8 cellular contexts compared by ENCODE assay signal in genomic region chr2:108061485-108062042, GRCh38.
"Had no signal": no experiment of that assay in that cellular context is flagged by ENCODE, and none has a peak within 500 bp of the region (broad histone marks: within the 10 kb centered on the region; RNA-seq: fewer than 3 reads in every experiment).

No MANE protein-coding gene starts in this region.

- H3K4me1 ChIP-seq: HAP-1 had no signal

- H2AFZ ChIP-seq: GM23248 had no signal

- H3K4me3 ChIP-seq: GM23248, HAP-1, K562 had no signal

- ATAC-seq: HCT116, K562 had no signal

- DNase-seq: GM23248, GOT3, H7, HFFc6, IMR-90 had no signal

- H3K27ac ChIP-seq: GM23248 had no signal

- H3K36me3 ChIP-seq: HAP-1 had no signal

- H3K9me3 ChIP-seq: HAP-1 had no signal

- H3K9ac ChIP-seq: GM23248 had no signal
